14 cellular contexts compared by ENCODE assay signal in the genomic region with DNA sequence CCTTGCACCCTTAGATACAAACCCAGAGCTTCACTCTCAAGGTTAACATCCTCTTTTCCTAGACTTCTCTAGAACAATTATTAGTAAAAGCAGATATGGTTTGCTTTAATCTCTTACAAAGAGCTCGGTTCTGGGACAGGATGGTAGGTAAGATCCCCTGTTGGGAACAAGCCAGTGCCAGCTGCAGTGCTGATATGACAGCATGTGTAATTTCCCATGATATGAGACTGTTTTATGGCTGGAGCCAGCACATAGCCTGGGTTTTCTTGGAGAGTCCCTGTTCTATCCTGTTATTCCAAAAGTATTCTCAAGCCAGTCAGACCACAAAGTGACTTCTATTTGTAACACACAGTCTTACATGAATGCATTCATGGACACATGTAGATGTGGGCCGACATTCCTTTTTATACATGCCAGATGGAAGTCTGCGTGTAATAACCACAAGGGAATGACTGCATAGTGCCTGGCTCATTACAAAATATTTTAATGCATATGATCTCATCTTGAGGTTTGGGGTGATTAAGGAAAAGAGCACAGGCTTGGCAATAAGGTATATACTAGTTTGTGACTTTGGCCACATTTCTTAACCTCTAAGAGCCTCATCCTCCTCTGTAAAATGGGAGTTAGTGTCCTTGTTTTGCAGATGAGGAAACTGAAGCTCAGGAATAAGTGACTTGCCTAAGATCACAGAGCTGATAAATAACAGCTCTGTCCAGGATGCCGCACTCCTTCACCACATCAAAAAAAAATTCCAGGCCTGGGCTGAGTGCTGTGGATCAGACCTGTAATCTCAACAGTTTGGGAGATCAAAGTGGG. TPM values are rescaled to one million over a fixed set of nuclear protein-coding genes. Genes with fewer than 3 reads are reported as not detected.
DNase-seq lines count a peak whose midpoint lies in the region; ATAC-seq and TF ChIP-seq lines count a peak whose summit lies in the region.
"Had no signal": no experiment of that assay in that cellular context is flagged by ENCODE, and none has a peak within 500 bp of the region (broad histone marks: within the 10 kb centered on the region; RNA-seq: fewer than 3 reads in every experiment).

No MANE protein-coding gene starts in this region.

- H3K9ac ChIP-seq in PC-3 (ENCODE audit: low read length) = peak overlapping the region; percentile 26

- no peak overlapping the region for H2AFZ ChIP-seq in PC-3 (ENCODE audit: low read length)

- ATAC-seq in PC-3 (peak; percentile 70), HG03378 (IDR thresholded peaks at IDR 0.05; ENCODE audit: unreplicated experiment) (no peak)
- ATAC-seq: left colon had no signal

- POLR2A ChIA-PET in PC-3 (lab: Charles Lee; ENCODE audit: unreplicated experiment) = interaction anchor here (0.7 kb wide), 1 partner anchor 21 kb away, joined by 3 read pairs; no protein-coding TSS in a partner anchor

- H3K27ac ChIP-seq in PC-3 (ENCODE audit: low read length) = peak overlapping the region; percentile 81
- no peak overlapping the region for H3K27ac ChIP-seq in effector memory CD4-positive, alpha-beta T cell (ENCODE audit: insufficient read depth, low read length, poor library complexity, severe bottlenecking)
- H3K27ac ChIP-seq: coronary artery had no signal

- H3K4me2 ChIP-seq in PC-3 (ENCODE audit: low read length) = peak overlapping the region; percentile 13; the same call in 1 of the 2 replicates

- no peaks in the 10 kb centered on the region for H3K27me3 ChIP-seq in PC-3 (ENCODE audit: low read length)
- H3K27me3 ChIP-seq in effector memory CD4-positive, alpha-beta T cell (replicated peaks; ENCODE audit: control insufficient read depth, insufficient read depth, low read length, poor library complexity, severe bottlenecking) = no peaks in the 10 kb centered on the region

- DNase-seq in AG10803 (ENCODE audit: low read depth) = peak; percentile 100
- DNase-seq in PC-3 = peak; percentile 98
- DNase-seq in dedifferentiated amniotic fluid mesenchymal stem cell (ENCODE audit: extremely low spot score) = peak; percentile 93
- peak; percentile 91 for DNase-seq in myocyte (ENCODE audit: low read depth)
- no peak for DNase-seq in stimulated activated CD8-positive, alpha-beta memory T cell treated with anti-CD3 and anti-CD28 coated beads, Interleukin-4, amount 100 ng/mL, for 48 hours
- DNase-seq in NCI-H510A treated with DMSO at 0.1 percent for 48 hours (lab: John Stamatoyannopoulos, UW) = no peak
- no peak for DNase-seq in effector memory CD4-positive, alpha-beta T cell
- DNase-seq: CD8-positive, alpha-beta memory T cell; left colon; NCI-H1092; posterior cingulate gyrus had no signal

- TF ChIP-seq CTCF in AG10803 (conservative IDR thresholded peaks at IDR 0.05; ENCODE audit: low read length) (no peak), PC-3 (conservative IDR thresholded peaks at IDR 0.05; ENCODE audit: low read depth, low read length) (no peak)

- no peaks in the 10 kb centered on the region for H4K20me1 ChIP-seq in PC-3 (ENCODE audit: low read length)

- peaks cover 5% of the 10 kb centered on the region; the same call in 1 of the 2 replicates for H3K79me2 ChIP-seq in PC-3 (ENCODE audit: low read length)

- no peaks in the 10 kb centered on the region for H3K9me2 ChIP-seq in PC-3 (replicated peaks; ENCODE audit: low read length)

- CTCF ChIA-PET in PC-3 (lab: Charles Lee) = interaction anchor here (0.9 kb wide), 1 partner anchor 74 kb away, joined by 3 read pairs; no protein-coding TSS in a partner anchor

- H3K36me3 ChIP-seq in PC-3 (ENCODE audit: low read depth, low read length) = 0 out of 2 replicates have a peak, but pooled peaks cover 3% of the 10 kb centered on the region
- H3K36me3 ChIP-seq in effector memory CD4-positive, alpha-beta T cell (ENCODE audit: control insufficient read depth, insufficient read depth, low read length) = no peaks in the 10 kb centered on the region

- no peaks in the 10 kb centered on the region for H3K9me3 ChIP-seq in PC-3 (ENCODE audit: low read length)
- H3K9me3 ChIP-seq in effector memory CD4-positive, alpha-beta T cell (ENCODE audit: control insufficient read depth, low read length) = no peaks in the 10 kb centered on the region

- H3K4me1 ChIP-seq in PC-3 (ENCODE audit: insufficient read depth, low read length) = peaks cover 49% of the 10 kb centered on the region
- H3K4me1 ChIP-seq in effector memory CD4-positive, alpha-beta T cell (ENCODE audit: control insufficient read depth, insufficient read depth, low read length, poor library complexity, severe bottlenecking) = no peaks in the 10 kb centered on the region

- H3F3A ChIP-seq in PC-3 (ENCODE audit: low read length, unreplicated experiment) = peaks cover 20% of the 10 kb centered on the region

- BruUV-seq in PC-3 (replicated peaks; lab: Mats Ljungman, UMichigan) = TSS peak; percentile 36

- H3K4me3 ChIP-seq in AG10803 (ENCODE audit: low read length) (no peak overlapping the region), PC-3 (ENCODE audit: low read length) (no peak overlapping the region)
- H3K4me3 ChIP-seq in effector memory CD4-positive, alpha-beta T cell (ENCODE audit: insufficient read depth, low read depth, low read length, poor library complexity, severe bottlenecking) = no peak overlapping the region
- H3K4me3 ChIP-seq: coronary artery had no signal

- intact Hi-C loops in PC-3 (cut with micrococcal nuclease) = loop anchor here (2.0 to 5.0 kb wide), 2 partner anchors 16 to 74 kb away; no protein-coding TSS in a partner anchor

RNA-seq across cellular contexts. Expression of gene CLMP, which starts 21.8 kb away (rescaled TPM):
- total RNA-seq in PC-3 (2014; rRNA removed) = 30.4 and 33.0 TPM in 2 replicates
- total RNA-seq in myocyte = 17.2 and 32.0 TPM in 2 replicates
- polyA plus RNA-seq in myocyte (2012) = 16.6 TPM
- total RNA-seq: activated T-helper 1 cell treated with anti-CD3 and anti-CD28 coated beads, Interleukin-12 subunit alpha, Interleukin-12 subunit beta, Interleukin-2, Interleukin-4 antibody, amounts not matched to agents 30 ng/mL and 10 ng/mL and 1 ng/mL, durations not matched to agents 14 hours and 24 hours and 36 hours had no signal

Comparison
In these comparisons a context has a peak if more than half of its experiments do, and no peak if none do; other contexts are left out.
1. DNase-seq: peak in AG10803 (single experiment), PC-3 (single experiment), dedifferentiated amniotic fluid mesenchymal stem cell (single experiment) and myocyte (single experiment); none in stimulated activated CD8-positive, alpha-beta memory T cell treated with anti-CD3 and anti-CD28 coated beads, Interleukin-4, amount 100 ng/mL, for 48 hours (single experiment), NCI-H510A treated with DMSO at 0.1 percent for 48 hours (single experiment) and effector memory CD4-positive, alpha-beta T cell (0 of 3).